Comparison of ENCODE assay signal across 11 cellular contexts in the genomic region with DNA sequence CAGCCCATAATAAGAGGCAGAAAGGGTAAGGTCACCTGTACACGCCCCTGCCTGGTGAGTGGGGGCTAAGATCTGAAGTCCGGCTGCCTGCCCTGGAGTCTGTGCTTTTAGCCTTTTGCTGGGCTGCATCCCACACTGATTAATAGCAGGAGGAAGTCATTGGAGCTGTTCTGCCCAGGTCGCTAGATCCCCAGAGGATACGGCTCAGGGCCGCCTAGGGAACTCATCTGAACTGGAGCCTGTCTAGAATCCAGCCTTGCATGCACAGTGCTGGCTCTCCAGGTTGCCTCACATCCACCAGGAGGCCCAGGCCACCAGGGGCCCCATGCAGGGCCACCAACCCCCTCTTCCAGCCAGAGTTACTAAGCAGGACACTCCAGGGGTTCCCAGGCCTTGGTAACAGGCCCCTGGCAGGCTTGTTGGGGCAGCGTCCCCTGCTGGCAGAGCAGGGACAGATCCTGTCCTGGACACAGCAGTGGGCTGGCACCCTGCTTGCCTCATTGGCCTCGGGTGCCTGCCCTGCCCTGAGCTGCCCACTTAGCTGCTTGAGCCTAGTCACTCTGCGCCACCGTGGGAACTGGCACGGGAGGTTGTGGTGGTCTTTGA. TPM values are rescaled to one million over a fixed set of nuclear protein-coding genes. Genes with fewer than 3 reads are reported as not detected.
DNase-seq lines count a peak whose midpoint lies in the region; ATAC-seq and TF ChIP-seq lines count a peak whose summit lies in the region.
"Had no signal": no experiment of that assay in that cellular context is flagged by ENCODE, and none has a peak within 500 bp of the region (broad histone marks: within the 10 kb centered on the region; RNA-seq: fewer than 3 reads in every experiment).

No MANE protein-coding gene starts in this region.

- no peak overlapping the region for H3K4me2 ChIP-seq in KMS-11

- H3K27ac ChIP-seq in KMS-11, result no peak overlapping the region
- H3K27ac ChIP-seq: right lobe of liver had no signal

- no peak overlapping the region for H2AFZ ChIP-seq in KMS-11 (ENCODE audit: low read depth)

- H3K4me3 ChIP-seq in KMS-11 (IDR thresholded peaks at IDR 0.05; ENCODE audit: insufficient read depth, low read depth, low read length), result no peak overlapping the region
- H3K4me3 ChIP-seq: right lobe of liver had no signal

- H3K9ac ChIP-seq in KMS-11, result no peak overlapping the region

- H3K27me3 Mint-ChIP-seq in activated CD4-positive, alpha-beta T cell treated with anti-CD3 and anti-CD28 coated beads, Interleukin-2, amount 10 ng/mL, durations not matched to agents 24 days and 14 days, result no peaks in the 10 kb centered on the region

- no peak overlapping the region for H3K27ac Mint-ChIP-seq in activated CD4-positive, alpha-beta T cell treated with anti-CD3 and anti-CD28 coated beads, Interleukin-2, amount 10 ng/mL, durations not matched to agents 24 days and 14 days
- H3K27ac Mint-ChIP-seq: dendritic cell treated with granulocyte-macrophage colony-stimulating factor and Interleukin-4, amounts not matched to agents 40 ng/mL and 50 ng/mL, for 4 days had no signal

- peak; percentile 67 for DNase-seq in activated CD4-positive, alpha-beta T cell treated with anti-CD3 and anti-CD28 coated beads, Interleukin-2, amount 10 ng/mL, durations not matched to agents 24 days and 14 days
- no peak for DNase-seq in activated CD4-positive, alpha-beta T cell treated with anti-CD3 and anti-CD28 coated beads for 1 hour
- DNase-seq in dermis blood vessel endothelial cell (peak; percentile 47), retina (peak; percentile 27), NCI-H2029 (lab: John Stamatoyannopoulos, UW) (no peak)
- DNase-seq: NCI-H187 treated with DMSO at 0.1 percent for 48 hours, right lobe of liver had no signal

- H3K9me3 Mint-ChIP-seq in activated CD4-positive, alpha-beta T cell treated with anti-CD3 and anti-CD28 coated beads, Interleukin-2, amount 10 ng/mL, durations not matched to agents 24 days and 14 days, result no peaks in the 10 kb centered on the region
- H3K9me3 Mint-ChIP-seq: dendritic cell treated with granulocyte-macrophage colony-stimulating factor and Interleukin-4, amounts not matched to agents 40 ng/mL and 50 ng/mL, for 4 days had no signal

- intact Hi-C loops in activated CD4-positive, alpha-beta T cell treated with anti-CD3 and anti-CD28 coated beads, Interleukin-2, amount 10 ng/mL, durations not matched to agents 24 days and 14 days (cut with micrococcal nuclease), result loop anchor here (10.0 kb wide), 1 partner anchor 99 kb away; no protein-coding TSS in a partner anchor

- no peaks in the 10 kb centered on the region for H3K79me2 ChIP-seq in KMS-11 (ENCODE audit: insufficient read depth, low read depth)

- no peaks in the 10 kb centered on the region for H3K36me3 ChIP-seq in KMS-11 (ENCODE audit: insufficient read depth)
- H3K36me3 ChIP-seq: right lobe of liver had no signal

- no peaks in the 10 kb centered on the region for H4K20me1 ChIP-seq in KMS-11 (ENCODE audit: insufficient read depth)

- peaks cover 5% of the 10 kb centered on the region for H3K4me1 Mint-ChIP-seq in activated CD4-positive, alpha-beta T cell treated with anti-CD3 and anti-CD28 coated beads, Interleukin-2, amount 10 ng/mL, durations not matched to agents 24 days and 14 days

- H3K4me3 Mint-ChIP-seq in activated CD4-positive, alpha-beta T cell treated with anti-CD3 and anti-CD28 coated beads, Interleukin-2, amount 10 ng/mL, durations not matched to agents 24 days and 14 days, result no peak overlapping the region
- H3K4me3 Mint-ChIP-seq: dendritic cell treated with granulocyte-macrophage colony-stimulating factor and Interleukin-4, amounts not matched to agents 40 ng/mL and 50 ng/mL, for 4 days had no signal

- ATAC-seq in GM19463 (IDR thresholded peaks at IDR 0.05; ENCODE audit: unreplicated experiment) (no peak), HG03139 (IDR thresholded peaks at IDR 0.05; ENCODE audit: unreplicated experiment) (no peak)

- TF ChIP-seq CTCF in KMS-11 (conservative IDR thresholded peaks at IDR 0.05; ENCODE audit: low read depth, low read length), result peak; percentile 64

- no peaks in the 10 kb centered on the region for H3K4me1 ChIP-seq in KMS-11 (ENCODE audit: low read depth, poor library complexity, severe bottlenecking)
- H3K4me1 ChIP-seq: right lobe of liver had no signal

- H3K27me3 ChIP-seq in KMS-11 (ENCODE audit: insufficient read depth, low read depth), result no peaks in the 10 kb centered on the region
- H3K27me3 ChIP-seq: right lobe of liver had no signal

- no peaks in the 10 kb centered on the region for H3K36me3 Mint-ChIP-seq in activated CD4-positive, alpha-beta T cell treated with anti-CD3 and anti-CD28 coated beads, Interleukin-2, amount 10 ng/mL, durations not matched to agents 24 days and 14 days (ENCODE audit: low read depth)

RNA-seq across cellular contexts. Expression of a gene that starts 35.3 kb away (rescaled TPM):
- 0.33 and 0.54 TPM in 2 replicates for total RNA-seq in activated CD4-positive, alpha-beta T cell treated with anti-CD3 and anti-CD28 coated beads, Interleukin-2, amount 10 ng/mL, durations not matched to agents 24 days and 14 days
- total RNA-seq in dermis blood vessel endothelial cell, result under 0.01 and 0.05 TPM in 2 replicates

Comparison
In these comparisons a context has a peak if more than half of its experiments do, and no peak if none do; other contexts are left out.
1. DNase-seq: peak in activated CD4-positive, alpha-beta T cell treated with anti-CD3 and anti-CD28 coated beads, Interleukin-2, amount 10 ng/mL, durations not matched to agents 24 days and 14 days (single experiment), dermis blood vessel endothelial cell (single experiment) and retina (single experiment); none in activated CD4-positive, alpha-beta T cell treated with anti-CD3 and anti-CD28 coated beads for 1 hour (single experiment) and NCI-H2029 (single experiment).